Comparison of ENCODE assay signal across 1 cellular context in genomic region chr6:12010635-12011275, GRCh38.
TF ChIP-seq lines count a peak whose summit lies in the region.

No MANE protein-coding gene starts in this region.

TF ChIP-seq in GM12878, 131 proteins besides CTCF, POLR2A, EP300 and RAD21 (continued from another document and continues in another):
- TF ChIP-seq ESRRA (IDR thresholded peaks at IDR 0.05; ENCODE audit: low read length) = no peak
- TF ChIP-seq ZNF687 (IDR thresholded peaks at IDR 0.05) = no peak; the same call in 1 of the 2 replicates
- TF ChIP-seq PAX5 (IDR thresholded peaks at IDR 0.05; ENCODE audit: borderline replicate concordance, low read depth, low read length) = 0 out of 2 replicates have a peak, but pooled peaks have one; percentile 24
- no peak for TF ChIP-seq STAT1 (conservative IDR thresholded peaks at IDR 0.05)
- TF ChIP-seq SIX5 (IDR thresholded peaks at IDR 0.05; ENCODE audit: low read depth, low read length, severe bottlenecking) = no peak
- peak; percentile 74; the same call in 1 of the 2 replicates for TF ChIP-seq JUND (IDR thresholded peaks at IDR 0.05; ENCODE audit: low read depth, low read length)
- TF ChIP-seq, protein P1, sequence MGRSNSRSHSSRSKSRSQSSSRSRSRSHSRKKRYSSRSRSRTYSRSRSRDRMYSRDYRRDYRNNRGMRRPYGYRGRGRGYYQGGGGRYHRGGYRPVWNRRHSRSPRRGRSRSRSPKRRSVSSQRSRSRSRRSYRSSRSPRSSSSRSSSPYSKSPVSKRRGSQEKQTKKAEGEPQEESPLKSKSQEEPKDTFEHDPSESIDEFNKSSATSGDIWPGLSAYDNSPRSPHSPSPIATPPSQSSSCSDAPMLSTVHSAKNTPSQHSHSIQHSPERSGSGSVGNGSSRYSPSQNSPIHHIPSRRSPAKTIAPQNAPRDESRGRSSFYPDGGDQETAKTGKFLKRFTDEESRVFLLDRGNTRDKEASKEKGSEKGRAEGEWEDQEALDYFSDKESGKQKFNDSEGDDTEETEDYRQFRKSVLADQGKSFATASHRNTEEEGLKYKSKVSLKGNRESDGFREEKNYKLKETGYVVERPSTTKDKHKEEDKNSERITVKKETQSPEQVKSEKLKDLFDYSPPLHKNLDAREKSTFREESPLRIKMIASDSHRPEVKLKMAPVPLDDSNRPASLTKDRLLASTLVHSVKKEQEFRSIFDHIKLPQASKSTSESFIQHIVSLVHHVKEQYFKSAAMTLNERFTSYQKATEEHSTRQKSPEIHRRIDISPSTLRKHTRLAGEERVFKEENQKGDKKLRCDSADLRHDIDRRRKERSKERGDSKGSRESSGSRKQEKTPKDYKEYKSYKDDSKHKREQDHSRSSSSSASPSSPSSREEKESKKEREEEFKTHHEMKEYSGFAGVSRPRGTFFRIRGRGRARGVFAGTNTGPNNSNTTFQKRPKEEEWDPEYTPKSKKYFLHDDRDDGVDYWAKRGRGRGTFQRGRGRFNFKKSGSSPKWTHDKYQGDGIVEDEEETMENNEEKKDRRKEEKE (IDR thresholded peaks at IDR 0.05) = no peak
- TF ChIP-seq SMAD5 (IDR thresholded peaks at IDR 0.05; ENCODE audit: low read depth) = peak; percentile 71; the same call in 1 of the 2 replicates
- peak; percentile 12; the same call in 1 of the 2 replicates for TF ChIP-seq BACH1 (IDR thresholded peaks at IDR 0.05; ENCODE audit: borderline replicate concordance)
- no peak for TF ChIP-seq ELK1 (IDR thresholded peaks at IDR 0.05; ENCODE audit: low read depth, low read length)
- peak; percentile 65; the same call in 1 of the 3 replicates for TF ChIP-seq POU2F2 (IDR thresholded peaks at IDR 0.05; ENCODE audit: borderline replicate concordance, low read depth, low read length)
- TF ChIP-seq ZNF274 (IDR thresholded peaks at IDR 0.05; ENCODE audit: insufficient read depth, insufficient read length) = no peak
- 0 out of 2 replicates have a peak, but pooled peaks have one; percentile 20 for TF ChIP-seq RAD51 (IDR thresholded peaks at IDR 0.05)
- TF ChIP-seq SP1 (IDR thresholded peaks at IDR 0.05; ENCODE audit: low read depth, low read length) = peak; percentile 46
- TF ChIP-seq ZBED1 (IDR thresholded peaks at IDR 0.05; ENCODE audit: borderline replicate concordance) = 0 out of 2 replicates have a peak, but pooled peaks have one; percentile 65
- no peak for TF ChIP-seq BRCA1 (IDR thresholded peaks at IDR 0.05; ENCODE audit: low read depth, low read length)
- 0 out of 2 replicates have a peak, but pooled peaks have one; percentile 34 for TF ChIP-seq STAT3 (IDR thresholded peaks at IDR 0.05; ENCODE audit: low read depth, low read length)
- TF ChIP-seq POLR2AphosphoS5 (IDR thresholded peaks at IDR 0.05; ENCODE audit: low read length) = peak; percentile 97
- TF ChIP-seq NR2C1 (IDR thresholded peaks at IDR 0.05) = no peak
- peak; percentile 80 for TF ChIP-seq KLF5 (IDR thresholded peaks at IDR 0.05; ENCODE audit: partially characterized antibody)
- no peak; the same call in 1 of the 2 replicates for TF ChIP-seq ZBTB40 (IDR thresholded peaks at IDR 0.05; ENCODE audit: borderline replicate concordance)
- no peak for TF ChIP-seq SIN3A (IDR thresholded peaks at IDR 0.05; ENCODE audit: low read depth, low read length)
- no peak for TF ChIP-seq EZH2 (IDR thresholded peaks at IDR 0.05; ENCODE audit: borderline replicate concordance, control insufficient read depth, low read depth, low read length)
- no peak for TF ChIP-seq NR2C2 (IDR thresholded peaks at IDR 0.05; ENCODE audit: borderline replicate concordance, control insufficient read depth, insufficient read length, low read depth)
- TF ChIP-seq CHD2 (IDR thresholded peaks at IDR 0.05; ENCODE audit: borderline replicate concordance, low read depth, low read length) = peak; percentile 87
- TF ChIP-seq USF1 (IDR thresholded peaks at IDR 0.05; ENCODE audit: borderline replicate concordance, extremely low read length, insufficient read depth, low read depth, low read length) = no peak
- peak; percentile 92 for TF ChIP-seq BCL11A (IDR thresholded peaks at IDR 0.05; ENCODE audit: low read depth, low read length)
- peak; percentile 96 for TF ChIP-seq EED (IDR thresholded peaks at IDR 0.05; ENCODE audit: low read depth)
- TF ChIP-seq YY1 (IDR thresholded peaks at IDR 0.05; ENCODE audit: low read depth, low read length) = peak; percentile 68
- no peak for TF ChIP-seq MAX (IDR thresholded peaks at IDR 0.05; ENCODE audit: low read depth, low read length)
- TF ChIP-seq HDAC6 (IDR thresholded peaks at IDR 0.05; ENCODE audit: unreplicated experiment) = peak; percentile 18
- peak; percentile 50; the same call in 1 of the 2 replicates for TF ChIP-seq CBX5 (IDR thresholded peaks at IDR 0.05; ENCODE audit: low read depth)
- TF ChIP-seq TCF7 (IDR thresholded peaks at IDR 0.05; ENCODE audit: borderline replicate concordance) = no peak
- no peak; the same call in 1 of the 2 replicates for TF ChIP-seq POLR2AphosphoS2 (IDR thresholded peaks at IDR 0.05; ENCODE audit: low read depth, low read length)
- TF ChIP-seq ZZZ3 (IDR thresholded peaks at IDR 0.05; ENCODE audit: control insufficient read depth, insufficient read length, low read depth) = no peak
- TF ChIP-seq EGR1 (IDR thresholded peaks at IDR 0.05; ENCODE audit: borderline replicate concordance in 1 of 2, low read depth in 2 of 2, low read length in 2 of 2) = no peak
- no peak for TF ChIP-seq TARDBP (IDR thresholded peaks at IDR 0.05; ENCODE audit: borderline replicate concordance)
- TF ChIP-seq, protein P2, sequence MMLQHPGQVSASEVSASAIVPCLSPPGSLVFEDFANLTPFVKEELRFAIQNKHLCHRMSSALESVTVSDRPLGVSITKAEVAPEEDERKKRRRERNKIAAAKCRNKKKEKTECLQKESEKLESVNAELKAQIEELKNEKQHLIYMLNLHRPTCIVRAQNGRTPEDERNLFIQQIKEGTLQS (IDR thresholded peaks at IDR 0.05; ENCODE audit: borderline replicate concordance, extremely low read depth, low read depth, low read length) = no peak
- TF ChIP-seq, protein P3, sequence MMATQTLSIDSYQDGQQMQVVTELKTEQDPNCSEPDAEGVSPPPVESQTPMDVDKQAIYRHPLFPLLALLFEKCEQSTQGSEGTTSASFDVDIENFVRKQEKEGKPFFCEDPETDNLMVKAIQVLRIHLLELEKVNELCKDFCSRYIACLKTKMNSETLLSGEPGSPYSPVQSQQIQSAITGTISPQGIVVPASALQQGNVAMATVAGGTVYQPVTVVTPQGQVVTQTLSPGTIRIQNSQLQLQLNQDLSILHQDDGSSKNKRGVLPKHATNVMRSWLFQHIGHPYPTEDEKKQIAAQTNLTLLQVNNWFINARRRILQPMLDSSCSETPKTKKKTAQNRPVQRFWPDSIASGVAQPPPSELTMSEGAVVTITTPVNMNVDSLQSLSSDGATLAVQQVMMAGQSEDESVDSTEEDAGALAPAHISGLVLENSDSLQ (IDR thresholded peaks at IDR 0.05) = peak; percentile 21; the same call in 1 of the 2 replicates
- no peak for TF ChIP-seq ZSCAN29 (IDR thresholded peaks at IDR 0.05)
- peak; percentile 51; the same call in 1 of the 2 replicates for TF ChIP-seq ZNF207 (IDR thresholded peaks at IDR 0.05; ENCODE audit: borderline replicate concordance)
- TF ChIP-seq RBBP5 (conservative IDR thresholded peaks at IDR 0.05) = no peak
- no peak for TF ChIP-seq ZNF622 (IDR thresholded peaks at IDR 0.05)
- peak; percentile 89 for TF ChIP-seq MTA3 (IDR thresholded peaks at IDR 0.05; ENCODE audit: borderline replicate concordance, low read length)
- peak; percentile 69; the same call in 1 of the 2 replicates for TF ChIP-seq WRNIP1 (IDR thresholded peaks at IDR 0.05; ENCODE audit: borderline replicate concordance, low read depth, low read length)
- peak; percentile 59; the same call in 1 of the 2 replicates for TF ChIP-seq GABPA (IDR thresholded peaks at IDR 0.05; ENCODE audit: low read depth)
- TF ChIP-seq, protein P4, sequence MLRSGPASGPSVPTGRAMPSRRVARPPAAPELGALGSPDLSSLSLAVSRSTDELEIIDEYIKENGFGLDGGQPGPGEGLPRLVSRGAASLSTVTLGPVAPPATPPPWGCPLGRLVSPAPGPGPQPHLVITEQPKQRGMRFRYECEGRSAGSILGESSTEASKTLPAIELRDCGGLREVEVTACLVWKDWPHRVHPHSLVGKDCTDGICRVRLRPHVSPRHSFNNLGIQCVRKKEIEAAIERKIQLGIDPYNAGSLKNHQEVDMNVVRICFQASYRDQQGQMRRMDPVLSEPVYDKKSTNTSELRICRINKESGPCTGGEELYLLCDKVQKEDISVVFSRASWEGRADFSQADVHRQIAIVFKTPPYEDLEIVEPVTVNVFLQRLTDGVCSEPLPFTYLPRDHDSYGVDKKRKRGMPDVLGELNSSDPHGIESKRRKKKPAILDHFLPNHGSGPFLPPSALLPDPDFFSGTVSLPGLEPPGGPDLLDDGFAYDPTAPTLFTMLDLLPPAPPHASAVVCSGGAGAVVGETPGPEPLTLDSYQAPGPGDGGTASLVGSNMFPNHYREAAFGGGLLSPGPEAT (IDR thresholded peaks at IDR 0.05; ENCODE audit: low read depth) = peak; percentile 96
- no peak for TF ChIP-seq FOS (IDR thresholded peaks at IDR 0.05; ENCODE audit: borderline replicate concordance, extremely low read depth, insufficient read length)
- peak; percentile 65 for TF ChIP-seq PML (IDR thresholded peaks at IDR 0.05; ENCODE audit: low read length)
- no peak; the same call in 1 of the 2 replicates for TF ChIP-seq SMC3 (IDR thresholded peaks at IDR 0.05; ENCODE audit: borderline replicate concordance, low read length)
- TF ChIP-seq HCFC1 (IDR thresholded peaks at IDR 0.05; ENCODE audit: low read length) = no peak
